ENCODE assay signal across 8 cellular contexts in genomic region chr11:47408598-47409439, GRCh38. TPM values are rescaled to one million over a fixed set of nuclear protein-coding genes. Genes with fewer than 3 reads are reported as not detected.
DNase-seq lines count a peak whose midpoint lies in the region; ATAC-seq, FAIRE-seq and TF ChIP-seq lines count a peak whose summit lies in the region.

No MANE protein-coding gene starts in this region.

- DNase-seq in T-helper 1 cell (no peak), Karpas-422 (no peak), K562 (ENCODE audit: extremely low read depth in 1 of 4, low spot score in 3 of 4) (no peak), small intestine (no peak), hippocampal formation (lab: John Stamatoyannopoulos, UW) (no peak), GF-D8 (lab: John Stamatoyannopoulos, UW) (no peak)

- intact Hi-C loops in K562 (cut with micrococcal nuclease), result loop anchor here (1.0 to 10.0 kb wide), 4 partner anchors 35 to 232 kb away; partner anchors contain the start of genes ARFGAP2 and MYBPC3

- FAIRE-seq in K562 (lab: Jason Lieb, UNC) (no peak), small intestine (lab: Jason Lieb, UNC) (no peak)

- H3K27me3 Mint-ChIP-seq in T-helper 1 cell treated with Interleukin-12 subunit alpha and Interleukin-12 subunit beta and Interleukin-4 antibody, amounts not matched to agents 30 μg/mL and 1 μg/mL, for 36 hours (ENCODE audit: low read depth), result no peaks in the 10 kb centered on the region

- H3K4me2 ChIP-seq in Karpas-422 (ENCODE audit: low read depth, low read length, poor library complexity, severe bottlenecking), result peak overlapping the region; percentile 87
- peak overlapping the region; percentile 92 for H3K4me2 ChIP-seq in K562 (ENCODE audit: insufficient read depth, low read length)

- H3K36me3 ChIP-seq in Karpas-422 (ENCODE audit: insufficient read depth, low read length) (no peaks in the 10 kb centered on the region), K562 (ENCODE audit: control insufficient read depth, insufficient read depth, low read length) (no peaks in the 10 kb centered on the region), small intestine (ENCODE audit: control insufficient read depth in 2 of 2, insufficient read depth in 2 of 2, low read length in 2 of 2) (no peaks in the 10 kb centered on the region)

- H3K27me3 ChIP-seq in Karpas-422 (ENCODE audit: low read length), result no peaks in the 10 kb centered on the region
- H3K27me3 ChIP-seq in K562 (ENCODE audit: control insufficient read depth in 2 of 2, insufficient read depth in 2 of 2, low read length in 2 of 2), result no peaks in the 10 kb centered on the region
- H3K27me3 ChIP-seq in small intestine (ENCODE audit: control insufficient read depth in 2 of 2, insufficient read depth in 2 of 2, low read length in 2 of 2), result no peaks in the 10 kb centered on the region

- H3K9me3 ChIP-seq in Karpas-422 (ENCODE audit: low read length) (no peaks in the 10 kb centered on the region), K562 (replicated peaks; ENCODE audit: control insufficient read depth, insufficient read depth, low read depth, low read length) (no peaks in the 10 kb centered on the region), iPS-18c (ENCODE audit: control insufficient read depth, insufficient read depth, low read length) (no peaks in the 10 kb centered on the region), small intestine (ENCODE audit: control insufficient read depth, low read depth) (no peaks in the 10 kb centered on the region)

- H4K20me1 ChIP-seq in Karpas-422 (ENCODE audit: insufficient read depth, low read depth, low read length) (no peaks in the 10 kb centered on the region), K562 (replicated peaks; ENCODE audit: control insufficient read depth, insufficient read depth, low read length) (no peaks in the 10 kb centered on the region)

- H3K4me3 ChIP-seq in Karpas-422 (ENCODE audit: low read length), result peak overlapping the region; percentile 86
- H3K4me3 ChIP-seq in K562, result peak overlapping the region; percentile 62
- H3K4me3 ChIP-seq in iPS-18c (ENCODE audit: insufficient read depth, low read depth, low read length), result peak overlapping the region; percentile 75
- peak overlapping the region; percentile 46 to 48 for H3K4me3 ChIP-seq in small intestine (ENCODE audit: low read depth in 1 of 2, low read length in 2 of 2)

- H3K27ac ChIP-seq in Karpas-422 (ENCODE audit: low read length), result peak overlapping the region; percentile 62
- H3K27ac ChIP-seq in K562 (ENCODE audit: extremely low read depth, low read depth, low read length), result peak overlapping the region; percentile 56; the same call in 1 of the 3 replicates
- peak overlapping the region; percentile 35 to 93 for H3K27ac ChIP-seq in small intestine (ENCODE audit: low read depth in 1 of 2, low read length in 1 of 2)

- H3K4me3 Mint-ChIP-seq in T-helper 1 cell treated with Interleukin-12 subunit alpha and Interleukin-12 subunit beta and Interleukin-4 antibody, amounts not matched to agents 30 μg/mL and 1 μg/mL, for 36 hours, result peak overlapping the region; percentile 98

- H3K4me1 Mint-ChIP-seq in T-helper 1 cell treated with Interleukin-12 subunit alpha and Interleukin-12 subunit beta and Interleukin-4 antibody, amounts not matched to agents 30 μg/mL and 1 μg/mL, for 36 hours (ENCODE audit: low read depth), result peaks cover 20% of the 10 kb centered on the region

- peak overlapping the region; percentile 47; the same call in 1 of the 2 replicates for H2AFZ ChIP-seq in Karpas-422 (ENCODE audit: low read length)
- H2AFZ ChIP-seq in K562 (ENCODE audit: low read depth, low read length), result peak overlapping the region; percentile 78

- H3K9ac ChIP-seq in Karpas-422 (ENCODE audit: low read length) (peak overlapping the region; percentile 85), K562 (ENCODE audit: insufficient read depth in 1 of 2, low read depth in 2 of 2, low read length in 2 of 2) (peak overlapping the region; percentile 71 to 91)

- H3K4me1 ChIP-seq in Karpas-422 (ENCODE audit: low read length) (peaks cover 41% of the 10 kb centered on the region), K562 (replicated peaks in 1 of 2; ENCODE audit: control insufficient read depth in 2 of 2, insufficient read depth in 2 of 2, low read length in 2 of 2) (peaks cover 20 to 55% of the 10 kb centered on the region in 2 experiments), small intestine (ENCODE audit: control insufficient read depth in 2 of 2, insufficient read depth in 1 of 2, low read depth in 1 of 2, low read length in 1 of 2) (peaks cover 4% of the 10 kb centered on the region in 2 donors)

- H3K36me3 Mint-ChIP-seq in T-helper 1 cell treated with Interleukin-12 subunit alpha and Interleukin-12 subunit beta and Interleukin-4 antibody, amounts not matched to agents 30 μg/mL and 1 μg/mL, for 36 hours (ENCODE audit: low read depth), result peaks cover 2% of the 10 kb centered on the region

- BruUV-seq in K562 (replicated peaks; lab: Mats Ljungman, UMichigan), result TSS peak; percentile 68

- no peaks in the 10 kb centered on the region for H3K9me2 ChIP-seq in Karpas-422 (replicated peaks; ENCODE audit: insufficient read depth, low read length)

- POLR2A ChIA-PET in K562 (lab: Yijun Ruan, JAX), result interaction anchor here (0.6 to 3.3 kb wide), 4 partner anchors 8 to 412 kb away, joined by 3 to 16 read pairs (median 3); partner anchors contain the start of gene PSMC3

- CTCF ChIA-PET in K562 (lab: Yijun Ruan, JAX; ENCODE audit: low intra/inter-chr PET ratio), result interaction anchor here (0.6 to 1.3 kb wide), 4 partner anchors 34 to 348 kb away, joined by 3 to 11 read pairs (median 4); no protein-coding TSS in a partner anchor

- in situ Hi-C loops in K562 (cut with MboI), result loop anchor here (5.0 kb wide), 1 partner anchor 37 kb away; no protein-coding TSS in a partner anchor

- H3K9me1 ChIP-seq in K562 (ENCODE audit: control insufficient read depth, insufficient read depth, low read length), result peaks cover 2% of the 10 kb centered on the region

- peak overlapping the region; percentile 96 for H3K27ac Mint-ChIP-seq in T-helper 1 cell treated with Interleukin-12 subunit alpha and Interleukin-12 subunit beta and Interleukin-4 antibody, amounts not matched to agents 30 μg/mL and 1 μg/mL, for 36 hours

- 39% methylated on average over 13 of the region's 50 CpGs for WGBS in K562 (ENCODE audit: insufficient coverage, low coverage, missing lambda C conversion rate)
- WGBS in small intestine, 3 donors, result 2 to 9% (median 4%) methylated on average over 18 to 50 of the region's 50 CpGs

- no peak for TF ChIP-seq RAD21 in K562 (CRISPR knock-in tag; conservative IDR thresholded peaks at IDR 0.05 in 1 of 2, IDR thresholded peaks at IDR 0.05 in 1 of 2)

- TF ChIP-seq CTCF in K562 (IDR thresholded peaks at IDR 0.05 in 2 of 3, conservative IDR thresholded peaks at IDR 0.05 in 1 of 3; ENCODE audit: insufficient read depth in 2 of 3, low read depth in 1 of 3, low read length in 3 of 3), result no peak

- H3K79me2 ChIP-seq in Karpas-422 (ENCODE audit: low read length) (peaks cover 10% of the 10 kb centered on the region), K562 (ENCODE audit: control insufficient read depth, insufficient read depth, low read length) (peaks cover 7% of the 10 kb centered on the region; the same call in 2 of the 3 replicates)

- ATAC-seq in K562, result peak; percentile 5

- no peak for TF ChIP-seq POLR2A in K562 (conservative IDR thresholded peaks at IDR 0.05)

- H3K9me3 Mint-ChIP-seq in T-helper 1 cell treated with Interleukin-12 subunit alpha and Interleukin-12 subunit beta and Interleukin-4 antibody, amounts not matched to agents 30 μg/mL and 1 μg/mL, for 36 hours, result no peaks in the 10 kb centered on the region

- TF ChIP-seq EP300 in K562 (IDR thresholded peaks at IDR 0.05; ENCODE audit: low read length), result no peak

RNA-seq across cellular contexts. Expression of gene SLC39A13, which starts 0.4 kb away (rescaled TPM):
- 24.9 and 32.8 TPM in 2 replicates for total RNA-seq in Karpas-422 (2014; rRNA removed; shearing (Covaris generic); ENCODE audit: low replicate concordance)
- 14.7 and 58.9 TPM in 2 replicates for total RNA-seq in K562 (2011; cell fraction: chromatin; rRNA removed; ENCODE audit: low replicate concordance)
- 52.1 and 58.4 TPM in 2 replicates for total RNA-seq in K562 (2011; cell fraction: nucleolus; rRNA removed)
- total RNA-seq in K562 (2011; cell fraction: nucleoplasm; rRNA removed), result 29.8 and 30.5 TPM in 2 replicates
- 9.5 and 14.0 TPM in 2 replicates for total RNA-seq in K562 (2014; rRNA removed)
- 0.61 and 1.3 TPM in 2 replicates for total RNA-seq in K562 (2014; rRNA removed; fragmentation: Illumina TruSeq; extraction: Trizol)
- 3.2 TPM in 2 replicates for total RNA-seq in K562 (2015; rRNA removed; fragmentation: Illumina TruSeq; extraction: Trizol)
- total RNA-seq in K562 (2021), result 10.9 TPM in 2 replicates
- polyA plus RNA-seq in K562 (2011; rRNA removed), result 6.7 and 10.2 TPM in 2 replicates
- 11.1 and 20.7 TPM in 2 replicates for polyA plus RNA-seq in K562 (2011; cell fraction: cytosol; rRNA removed)
- polyA plus RNA-seq in K562 (2011; cell fraction: nucleus; rRNA removed), result 75.5 and 90.8 TPM in 2 replicates
- polyA plus RNA-seq in K562 (2012), result 7.4 and 23.7 TPM in 2 replicates
- 2.8 and 7.3 TPM in 2 replicates for polyA plus RNA-seq in K562 (2014; fragmentation: Illumina TruSeq; extraction: Trizol)
- polyA plus RNA-seq in K562 (2014; fragmentation: Nextera tagmentation; extraction: Ambion mirVana), result under 1 TPM; 0.17 to 0.24 TPM
- polyA plus RNA-seq in K562 (2014; rRNA removed), result 14.4 and 15.9 TPM in 2 replicates
- polyA minus RNA-seq in K562 (2011; rRNA and poly(A)+ RNA removed), result 1.3 and 1.6 TPM in 2 replicates
- polyA minus RNA-seq in K562 (2011; cell fraction: cytosol; rRNA and poly(A)+ RNA removed), result 3.2 and 7.4 TPM in 2 replicates
- polyA minus RNA-seq in K562 (2011; cell fraction: nucleus; rRNA and poly(A)+ RNA removed), result 10.1 and 12.0 TPM in 2 replicates
- polyA plus RNA-seq in small intestine, result 10 to 100 TPM in 1 of 3 donors, 1 to 10 TPM in 2; 7.8 to 30.9 (median 10.0) TPM

RNA-seq across cellular contexts. Expression of gene PSMC3, which starts 17.4 kb away (rescaled TPM):
- 40.6 and 119 TPM in 2 replicates for total RNA-seq in Karpas-422 (2014; rRNA removed; shearing (Covaris generic); ENCODE audit: low replicate concordance)
- 145 and 204 TPM in 2 replicates for total RNA-seq in K562 (2011; cell fraction: chromatin; rRNA removed; ENCODE audit: low replicate concordance)
- 116 and 126 TPM in 2 replicates for total RNA-seq in K562 (2011; cell fraction: nucleolus; rRNA removed)
- total RNA-seq in K562 (2011; cell fraction: nucleoplasm; rRNA removed), result 96.6 and 141 TPM in 2 replicates
- total RNA-seq in K562 (2014; rRNA removed) (222 and 237 TPM in 2 replicates), K562 (2014; rRNA removed; fragmentation: Illumina TruSeq; extraction: Trizol) (311 and 382 TPM in 2 replicates), K562 (2015; rRNA removed; fragmentation: Illumina TruSeq; extraction: Trizol) (292 and 301 TPM in 2 replicates), K562 (2021) (189 and 211 TPM in 2 replicates)
- polyA plus RNA-seq in K562 (2011; rRNA removed) (126 and 240 TPM in 2 replicates), K562 (2014; fragmentation: Illumina TruSeq; extraction: Trizol) (324 and 393 TPM in 2 replicates), K562 (2014; fragmentation: Nextera tagmentation; extraction: Ambion mirVana) (10 to 100 TPM; 44.3 to 98.5 TPM), K562 (2014; rRNA removed) (262 and 265 TPM in 2 replicates), small intestine (100 to 1,000 TPM; 103 to 156 (median 104) TPM)
- polyA plus RNA-seq in K562 (2011; cell fraction: cytosol; rRNA removed), result 134 and 180 TPM in 2 replicates
- 72.2 and 75.9 TPM in 2 replicates for polyA plus RNA-seq in K562 (2011; cell fraction: nucleus; rRNA removed)
- 229 and 337 TPM in 2 replicates for polyA plus RNA-seq in K562 (2012)
- 357 and 499 TPM in 2 replicates for polyA minus RNA-seq in K562 (2011; rRNA and poly(A)+ RNA removed)
- polyA minus RNA-seq in K562 (2011; cell fraction: cytosol; rRNA and poly(A)+ RNA removed), result 72.6 and 83.1 TPM in 2 replicates
- 50.2 and 64.0 TPM in 2 replicates for polyA minus RNA-seq in K562 (2011; cell fraction: nucleus; rRNA and poly(A)+ RNA removed)

RNA-seq across cellular contexts. Expression of gene SPI1, which starts 30.5 kb away (rescaled TPM):
- total RNA-seq in Karpas-422 (2014; rRNA removed; shearing (Covaris generic); ENCODE audit: low replicate concordance), result 114 and 198 TPM in 2 replicates
- total RNA-seq in K562 (2011; cell fraction: chromatin; rRNA removed; ENCODE audit: low replicate concordance), result 12.0 and 16.1 TPM in 2 replicates
- total RNA-seq in K562 (2011; cell fraction: nucleolus; rRNA removed), result 11.0 and 11.2 TPM in 2 replicates
- total RNA-seq in K562 (2011; cell fraction: nucleoplasm; rRNA removed), result 18.0 and 31.5 TPM in 2 replicates
- 23.4 and 32.6 TPM in 2 replicates for total RNA-seq in K562 (2014; rRNA removed)
- total RNA-seq in K562 (2014; rRNA removed; fragmentation: Illumina TruSeq; extraction: Trizol), result 2.8 and 3.2 TPM in 2 replicates
- 10.3 and 12.5 TPM in 2 replicates for total RNA-seq in K562 (2015; rRNA removed; fragmentation: Illumina TruSeq; extraction: Trizol)
- total RNA-seq in K562 (2021), result 30.7 and 33.7 TPM in 2 replicates
- 8.6 and 28.6 TPM in 2 replicates for polyA plus RNA-seq in K562 (2011; rRNA removed)
- 28.0 and 35.1 TPM in 2 replicates for polyA plus RNA-seq in K562 (2011; cell fraction: cytosol; rRNA removed)
- polyA plus RNA-seq in K562 (2011; cell fraction: nucleus; rRNA removed), result 24.3 and 25.6 TPM in 2 replicates
- 20.6 and 54.3 TPM in 2 replicates for polyA plus RNA-seq in K562 (2012)
- 16.0 and 32.1 TPM in 2 replicates for polyA plus RNA-seq in K562 (2014; fragmentation: Illumina TruSeq; extraction: Trizol)
- under 1 TPM; 0.10 to 0.11 TPM for polyA plus RNA-seq in K562 (2014; fragmentation: Nextera tagmentation; extraction: Ambion mirVana)
- polyA plus RNA-seq in K562 (2014; rRNA removed), result 16.2 and 21.9 TPM in 2 replicates
- 21.0 and 25.6 TPM in 2 replicates for polyA minus RNA-seq in K562 (2011; rRNA and poly(A)+ RNA removed)
- polyA minus RNA-seq in K562 (2011; cell fraction: cytosol; rRNA and poly(A)+ RNA removed), result 22.7 and 32.9 TPM in 2 replicates
- polyA minus RNA-seq in K562 (2011; cell fraction: nucleus; rRNA and poly(A)+ RNA removed), result 6.5 and 12.0 TPM in 2 replicates
- polyA plus RNA-seq in small intestine, result 10 to 100 TPM in 2 of 3 donors, 1 to 10 TPM in 1; 3.4 to 25.4 (median 13.6) TPM

RNA-seq across cellular contexts. Expression of gene RAPSN, which starts 40.1 kb away (rescaled TPM):
- 0.52 and 4.5 TPM in 2 replicates for total RNA-seq in Karpas-422 (2014; rRNA removed; shearing (Covaris generic); ENCODE audit: low replicate concordance)
- not detected in 2 replicates for total RNA-seq in K562 (2011; cell fraction: chromatin; rRNA removed; ENCODE audit: low replicate concordance)
- total RNA-seq in K562 (2011; cell fraction: nucleolus; rRNA removed), result not detected in 2 replicates
- total RNA-seq in K562 (2011; cell fraction: nucleoplasm; rRNA removed), result not detected in 2 replicates
- total RNA-seq in K562 (2014; rRNA removed) (not detected in 2 replicates), K562 (2014; rRNA removed; fragmentation: Illumina TruSeq; extraction: Trizol) (not detected in 2 replicates), K562 (2015; rRNA removed; fragmentation: Illumina TruSeq; extraction: Trizol) (0.11 TPM in 1 of 2 replicates, not detected in the other), K562 (2021) (0.13 TPM in 1 of 2 replicates, not detected in the other)
- polyA plus RNA-seq in K562 (2011; rRNA removed) (0.06 TPM in 1 of 2 replicates, not detected in the other), K562 (2014; fragmentation: Illumina TruSeq; extraction: Trizol) (not detected in 2 replicates), K562 (2014; fragmentation: Nextera tagmentation; extraction: Ambion mirVana) (not detected), K562 (2014; rRNA removed) (not detected in 2 replicates), small intestine (under 1 TPM; 0.36 to 0.89 (median 0.81) TPM)
- 0.04 TPM in 1 of 2 replicates, not detected in the other for polyA plus RNA-seq in K562 (2011; cell fraction: cytosol; rRNA removed)
- not detected in 2 replicates for polyA plus RNA-seq in K562 (2011; cell fraction: nucleus; rRNA removed)
- polyA plus RNA-seq in K562 (2012), result 0.14 TPM in 1 of 2 replicates, not detected in the other
- not detected in 2 replicates for polyA minus RNA-seq in K562 (2011; rRNA and poly(A)+ RNA removed)
- not detected in 2 replicates for polyA minus RNA-seq in K562 (2011; cell fraction: cytosol; rRNA and poly(A)+ RNA removed)
- polyA minus RNA-seq in K562 (2011; cell fraction: nucleus; rRNA and poly(A)+ RNA removed), result not detected in 2 replicates

RNA-seq across cellular contexts. Expression of gene MYBPC3, which starts 56.3 kb away (rescaled TPM):
- 0.67 and 0.72 TPM in 2 replicates for total RNA-seq in Karpas-422 (2014; rRNA removed; shearing (Covaris generic); ENCODE audit: low replicate concordance)
- 0.12 TPM in 1 of 2 replicates, not detected in the other for total RNA-seq in K562 (2011; cell fraction: chromatin; rRNA removed; ENCODE audit: low replicate concordance)
- 0.13 TPM in 1 of 2 replicates, not detected in the other for total RNA-seq in K562 (2011; cell fraction: nucleolus; rRNA removed)
- 0.07 TPM in 1 of 2 replicates, not detected in the other for total RNA-seq in K562 (2011; cell fraction: nucleoplasm; rRNA removed)
- total RNA-seq in K562 (2014; rRNA removed) (not detected in 2 replicates), K562 (2014; rRNA removed; fragmentation: Illumina TruSeq; extraction: Trizol) (not detected in 2 replicates), K562 (2015; rRNA removed; fragmentation: Illumina TruSeq; extraction: Trizol) (not detected in 2 replicates), K562 (2021) (not detected in 2 replicates)
- polyA plus RNA-seq in K562 (2011; rRNA removed) (0.07 TPM in 1 of 2 replicates, not detected in the other), K562 (2014; fragmentation: Illumina TruSeq; extraction: Trizol) (not detected in 2 replicates), K562 (2014; fragmentation: Nextera tagmentation; extraction: Ambion mirVana) (not detected), K562 (2014; rRNA removed) (0.01 TPM in 1 of 2 replicates, not detected in the other), small intestine (1 to 10 TPM in 1 of 3 donors, under 1 TPM in 1, not detected in 1; 0.04 to 5.4 TPM)
- 0.03 and 0.04 TPM in 2 replicates for polyA plus RNA-seq in K562 (2011; cell fraction: cytosol; rRNA removed)
- 0.13 and 0.31 TPM in 2 replicates for polyA plus RNA-seq in K562 (2011; cell fraction: nucleus; rRNA removed)
- polyA plus RNA-seq in K562 (2012), result 0.06 TPM in 1 of 2 replicates, not detected in the other
- not detected in 2 replicates for polyA minus RNA-seq in K562 (2011; rRNA and poly(A)+ RNA removed)
- polyA minus RNA-seq in K562 (2011; cell fraction: cytosol; rRNA and poly(A)+ RNA removed), result not detected in 2 replicates
- not detected in 2 replicates for polyA minus RNA-seq in K562 (2011; cell fraction: nucleus; rRNA and poly(A)+ RNA removed)
